ENCODE assay signal across 9 cellular contexts in the genomic region with DNA sequence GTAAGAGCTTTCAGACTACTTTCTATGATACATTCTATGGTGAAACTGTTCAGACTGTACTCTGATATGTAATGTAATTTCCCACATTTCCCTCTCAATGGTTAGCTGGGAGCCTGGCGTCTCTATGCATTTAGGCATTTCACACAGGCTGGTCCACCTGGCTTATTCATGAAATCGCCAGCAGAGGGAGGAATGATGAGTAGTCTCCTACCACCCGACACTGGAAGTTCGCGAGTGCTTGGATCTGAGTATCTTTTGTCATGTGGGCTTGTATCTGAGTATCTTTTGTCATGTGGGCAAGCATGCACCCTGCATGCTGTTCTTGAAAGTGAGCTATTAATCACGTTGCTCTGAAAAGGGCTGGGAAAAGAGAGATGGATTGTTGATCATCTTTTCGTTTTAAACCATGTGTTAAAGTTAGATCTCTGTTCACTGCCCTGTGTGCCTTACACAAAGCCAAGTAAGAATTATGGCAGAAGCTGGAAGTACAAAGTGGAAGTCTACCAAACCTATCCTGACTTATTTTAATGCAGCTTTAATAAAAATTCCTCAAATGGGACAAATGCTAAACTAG.
DNase-seq lines count a peak whose midpoint lies in the region; ATAC-seq and TF ChIP-seq lines count a peak whose summit lies in the region.
"Had no signal": no experiment of that assay in that cellular context is flagged by ENCODE, and none has a peak within 500 bp of the region (broad histone marks: within the 10 kb centered on the region; RNA-seq: fewer than 3 reads in every experiment).

No MANE protein-coding gene starts in this region.

- TF ChIP-seq CTCF in BE2C (IDR thresholded peaks at IDR 0.05; ENCODE audit: low read depth, low read length) (peak; percentile 63), GM23338 (conservative IDR thresholded peaks at IDR 0.05; ENCODE audit: low read depth in 2 of 2) (peak; percentile 66 to 77), retinal pigment epithelial cell (conservative IDR thresholded peaks at IDR 0.05; ENCODE audit: low read depth, low read length) (peak; percentile 70)

- no peaks in the 10 kb centered on the region for H3K79me2 ChIP-seq in GM23338 (replicated peaks; ENCODE audit: insufficient read depth)

- ATAC-seq in GM23338 (peak; percentile 98), GM21367 (IDR thresholded peaks at IDR 0.05; ENCODE audit: unreplicated experiment) (no peak)
- no peak for ATAC-seq in natural killer cell treated with Interleukin-12 subunit alpha and Interleukin-12 subunit beta and Interleukin-15 and Interleukin-18, amount 100 ng/mL, for 72 hours

- peaks cover 3% of the 10 kb centered on the region for H3K27me3 Mint-ChIP-seq in GM23338 (ENCODE audit: insufficient read depth, low read depth, poor library complexity)
- H3K27me3 Mint-ChIP-seq in natural killer cell treated with Interleukin-12 subunit alpha and Interleukin-12 subunit beta and Interleukin-15 and Interleukin-18, amount 100 ng/mL, for 72 hours = peaks cover 14 to 17% of the 10 kb centered on the region in 2 donors

- H3K27ac ChIP-seq in GM23338 (ENCODE audit: low read depth) = no peak overlapping the region
- H3K27ac ChIP-seq: epithelial cell of prostate had no signal

- DNase-seq in BE2C = peak; percentile 53
- peak; percentile 88 for DNase-seq in GM23338 (ENCODE audit: low spot score)
- DNase-seq in OCI-M1 (lab: John Stamatoyannopoulos, UW) = peak; percentile 85
- peak; percentile 8 for DNase-seq in fibroblast of peridontal ligament (ENCODE audit: extremely low read depth)
- DNase-seq in retinal pigment epithelial cell (ENCODE audit: low read depth) = no peak
- no peak for DNase-seq in natural killer cell treated with Interleukin-12 subunit alpha and Interleukin-12 subunit beta and Interleukin-15 and Interleukin-18, amount 100 ng/mL, for 72 hours (ENCODE audit: low spot score)
- DNase-seq in NCI-H2227 (lab: John Stamatoyannopoulos, UW; ENCODE audit: unreplicated experiment) = no peak

- no peaks in the 10 kb centered on the region for H4K20me1 ChIP-seq in GM23338 (replicated peaks; ENCODE audit: insufficient read depth)

- H3K4me1 Mint-ChIP-seq in GM23338 = peaks cover 8% of the 10 kb centered on the region; the same call in 2 of the 3 replicates
- H3K4me1 Mint-ChIP-seq in natural killer cell treated with Interleukin-12 subunit alpha and Interleukin-12 subunit beta and Interleukin-15 and Interleukin-18, amount 100 ng/mL, for 72 hours (ENCODE audit: low read depth in 2 of 2) = no peaks in the 10 kb centered on the region

- no peaks in the 10 kb centered on the region for H3K4me1 ChIP-seq in BE2C
- no peaks in the 10 kb centered on the region for H3K4me1 ChIP-seq in GM23338 (ENCODE audit: insufficient read depth)

- H3K9me3 Mint-ChIP-seq in GM23338 = no peaks in the 10 kb centered on the region
- H3K9me3 Mint-ChIP-seq in natural killer cell treated with Interleukin-12 subunit alpha and Interleukin-12 subunit beta and Interleukin-15 and Interleukin-18, amount 100 ng/mL, for 72 hours = no peaks in the 10 kb centered on the region

- no peak overlapping the region for H3K27ac Mint-ChIP-seq in GM23338
- no peak overlapping the region for H3K27ac Mint-ChIP-seq in natural killer cell treated with Interleukin-12 subunit alpha and Interleukin-12 subunit beta and Interleukin-15 and Interleukin-18, amount 100 ng/mL, for 72 hours

- H3K27me3 ChIP-seq in BE2C (peaks cover 5% of the 10 kb centered on the region; the same call in 1 of the 2 replicates), GM23338 (ENCODE audit: insufficient read depth) (no peaks in the 10 kb centered on the region)

- H3K36me3 Mint-ChIP-seq in GM23338 (ENCODE audit: low read depth) = no peaks in the 10 kb centered on the region; the same call in 2 of the 3 replicates
- H3K36me3 Mint-ChIP-seq in natural killer cell treated with Interleukin-12 subunit alpha and Interleukin-12 subunit beta and Interleukin-15 and Interleukin-18, amount 100 ng/mL, for 72 hours = no peaks in the 10 kb centered on the region

- H3F3A ChIP-seq in GM23338 (replicated peaks; ENCODE audit: low read depth) = no peaks in the 10 kb centered on the region

- no peaks in the 10 kb centered on the region for H3K9me2 ChIP-seq in GM23338 (ENCODE audit: insufficient read depth)

- no peaks in the 10 kb centered on the region for H3K9me3 ChIP-seq in BE2C

- H3K4me2 ChIP-seq in GM23338 = no peak overlapping the region

- H2AFZ ChIP-seq in GM23338 = no peak overlapping the region

- H3K4me3 Mint-ChIP-seq in GM23338 = no peak overlapping the region
- no peak overlapping the region for H3K4me3 Mint-ChIP-seq in natural killer cell treated with Interleukin-12 subunit alpha and Interleukin-12 subunit beta and Interleukin-15 and Interleukin-18, amount 100 ng/mL, for 72 hours

- H3K36me3 ChIP-seq in BE2C (no peaks in the 10 kb centered on the region), GM23338 (ENCODE audit: insufficient read depth) (no peaks in the 10 kb centered on the region)

- H3K4me3 ChIP-seq in BE2C (ENCODE audit: low read depth, low read length) (no peak overlapping the region), GM23338 (no peak overlapping the region), retinal pigment epithelial cell (ENCODE audit: low read length) (no peak overlapping the region)

TF ChIP-seq in GM23338, 12 proteins besides CTCF, POLR2A, EP300 and RAD21:
- peak; percentile 19; the same call in 1 of the 2 replicates for TF ChIP-seq CREB1 (CRISPR knock-in tag; IDR thresholded peaks at IDR 0.05; ENCODE audit: low read depth)
- TF ChIP-seq POLR2AphosphoS5 (IDR thresholded peaks at IDR 0.05; ENCODE audit: low read depth) = no peak

Comparison
In these comparisons a context has a peak if more than half of its experiments do, and no peak if none do; other contexts are left out.
1. DNase-seq: peak in BE2C (single experiment), GM23338 (single experiment), OCI-M1 (single experiment) and fibroblast of peridontal ligament (single experiment); none in retinal pigment epithelial cell (single experiment), natural killer cell treated with Interleukin-12 subunit alpha and Interleukin-12 subunit beta and Interleukin-15 and Interleukin-18, amount 100 ng/mL, for 72 hours (single experiment) and NCI-H2227 (single experiment).
2. Peak in every context shown above with its lines, with median percentiles within 50 percentile points of each other: CTCF ChIP-seq.